In the genomic region with DNA sequence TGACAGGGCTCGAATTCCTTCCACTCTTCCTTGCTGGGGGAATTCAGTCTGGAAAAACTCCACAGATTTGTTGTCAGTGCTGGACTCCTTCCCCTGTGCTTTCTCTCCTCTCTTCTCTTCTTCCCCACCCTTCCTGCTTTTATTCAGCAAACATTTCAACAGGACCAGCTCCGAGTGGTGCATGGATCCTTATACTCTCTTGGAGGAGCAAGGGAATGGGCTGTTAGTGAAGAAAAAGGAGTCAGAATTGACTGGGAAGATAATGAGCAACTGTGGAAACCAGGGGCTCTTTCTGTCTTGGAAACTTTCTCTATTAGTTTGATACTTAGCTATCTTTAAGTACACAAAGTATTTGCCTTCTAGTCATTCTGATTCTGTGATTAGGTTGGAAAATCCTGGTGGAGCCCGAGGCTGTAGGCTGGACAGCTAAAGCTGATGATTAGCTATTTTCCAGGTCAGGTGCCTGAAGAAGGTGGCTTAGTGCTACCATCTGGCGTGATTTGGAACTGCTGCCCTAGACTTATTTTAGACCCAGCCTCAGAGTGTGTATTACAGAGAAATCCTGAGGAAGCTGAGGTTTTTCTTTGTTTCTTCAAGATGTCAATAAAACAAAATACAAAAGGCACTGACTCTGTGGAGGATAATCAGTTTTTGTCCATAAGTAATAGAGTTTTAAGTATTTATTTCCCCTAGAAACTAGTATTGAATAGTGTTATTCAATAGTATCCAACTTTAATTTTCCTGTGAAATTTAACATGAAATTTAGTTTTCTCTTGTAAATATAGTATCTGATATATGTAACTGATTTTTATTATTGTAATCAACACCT, we compare ENCODE assay signal across 9 cellular contexts. TPM values are rescaled to one million over a fixed set of nuclear protein-coding genes. Genes with fewer than 3 reads are reported as not detected.
DNase-seq lines count a peak whose midpoint lies in the region; ATAC-seq, FAIRE-seq and TF ChIP-seq lines count a peak whose summit lies in the region.
"Had no signal": no experiment of that assay in that cellular context is flagged by ENCODE, and none has a peak within 500 bp of the region (broad histone marks: within the 10 kb centered on the region; RNA-seq: fewer than 3 reads in every experiment).

No MANE protein-coding gene starts in this region.

- H3K18ac ChIP-seq in mesendoderm (ENCODE audit: low read length), result no peak overlapping the region

- H3K4me1 ChIP-seq in GM23338 (ENCODE audit: insufficient read depth) (no peaks in the 10 kb centered on the region), KMS-11 (ENCODE audit: low read depth, poor library complexity, severe bottlenecking) (no peaks in the 10 kb centered on the region), endothelial cell of umbilical vein (ENCODE audit: control insufficient read depth, extremely low read depth, insufficient read depth, low read length) (peaks cover 20% of the 10 kb centered on the region), mesendoderm (ENCODE audit: control insufficient read depth, low read depth, low read length) (no peaks in the 10 kb centered on the region), upper lobe of right lung (no peaks in the 10 kb centered on the region)

- TF ChIP-seq CTCF in GM23338 (conservative IDR thresholded peaks at IDR 0.05; ENCODE audit: low read depth in 2 of 2), result peak; percentile 86 to 88
- peak; percentile 68 for TF ChIP-seq CTCF in KMS-11 (conservative IDR thresholded peaks at IDR 0.05; ENCODE audit: low read depth, low read length)
- TF ChIP-seq CTCF in VCaP (conservative IDR thresholded peaks at IDR 0.05), result peak; percentile 98
- peak; percentile 77 to 80 for TF ChIP-seq CTCF in endothelial cell of umbilical vein (IDR thresholded peaks at IDR 0.05; ENCODE audit: extremely low read depth in 1 of 2, insufficient read depth in 1 of 2, low read depth in 1 of 2, low read length in 2 of 2)
- TF ChIP-seq CTCF in upper lobe of right lung (IDR thresholded peaks at IDR 0.05), result peak; percentile 79

- no peak overlapping the region for H3K23ac ChIP-seq in mesendoderm (ENCODE audit: low read length)

- POLR2A ChIA-PET in endothelial cell of umbilical vein (lab: Charles Lee), result no interaction called here

- no peaks in the 10 kb centered on the region for H3K27me3 ChIP-seq in GM23338 (ENCODE audit: insufficient read depth)
- H3K27me3 ChIP-seq in KMS-11 (ENCODE audit: insufficient read depth, low read depth), result no peaks in the 10 kb centered on the region
- no peaks in the 10 kb centered on the region for H3K27me3 ChIP-seq in endothelial cell of umbilical vein (ENCODE audit: control insufficient read depth in 2 of 2, insufficient read depth in 2 of 2, low read length in 2 of 2)
- H3K27me3 ChIP-seq in mesendoderm (ENCODE audit: insufficient read depth, low read length, poor library complexity), result no peaks in the 10 kb centered on the region
- no peaks in the 10 kb centered on the region for H3K27me3 ChIP-seq in upper lobe of right lung

- peak overlapping the region; percentile 2 for H4K8ac ChIP-seq in mesendoderm (ENCODE audit: low read depth, low read length)

- no peak overlapping the region for H3K4me3 ChIP-seq in GM23338
- no peak overlapping the region for H3K4me3 ChIP-seq in KMS-11 (IDR thresholded peaks at IDR 0.05; ENCODE audit: insufficient read depth, low read depth, low read length)
- H3K4me3 ChIP-seq in endothelial cell of umbilical vein (replicated peaks in 1 of 3; ENCODE audit: insufficient read depth in 1 of 3, low read depth in 1 of 3, low read length in 3 of 3), result no peak overlapping the region
- no peak overlapping the region for H3K4me3 ChIP-seq in mesendoderm (ENCODE audit: low read length)
- H3K4me3 ChIP-seq in upper lobe of right lung, result no peak overlapping the region
- H3K4me3 ChIP-seq: SK-N-MC had no signal

- H3K9ac ChIP-seq in KMS-11, result no peak overlapping the region
- no peak overlapping the region for H3K9ac ChIP-seq in endothelial cell of umbilical vein (replicated peaks; ENCODE audit: extremely low read depth, insufficient read depth, low read length)
- no peak overlapping the region for H3K9ac ChIP-seq in mesendoderm (ENCODE audit: low read length)

- WGBS in mesendoderm (ENCODE audit: extremely low coverage, insufficient coverage, low lambda C conversion rate), result no CpG with 5 or more reads among the region's 4 CpGs

- no peak overlapping the region for H3K4me3 Mint-ChIP-seq in GM23338

- H3K79me2 ChIP-seq in GM23338 (replicated peaks; ENCODE audit: insufficient read depth) (no peaks in the 10 kb centered on the region), KMS-11 (ENCODE audit: insufficient read depth, low read depth) (no peaks in the 10 kb centered on the region), endothelial cell of umbilical vein (ENCODE audit: control insufficient read depth, insufficient read depth, low read length) (no peaks in the 10 kb centered on the region), mesendoderm (ENCODE audit: control insufficient read depth, insufficient read depth, low read length) (no peaks in the 10 kb centered on the region)

- no peak overlapping the region for H2BK120ac ChIP-seq in mesendoderm (ENCODE audit: low read depth, low read length)

- no peak overlapping the region for H3K56ac ChIP-seq in mesendoderm (ENCODE audit: low read length)

- dilution Hi-C loops in endothelial cell of umbilical vein (cut with MboI; ENCODE audit: extremely low pct_ligation_motif_present, low sequenced_read_pairs), result no loop called here

- no peak overlapping the region for H3K27ac Mint-ChIP-seq in GM23338

- H4K20me1 ChIP-seq in GM23338 (replicated peaks; ENCODE audit: insufficient read depth), result no peaks in the 10 kb centered on the region
- no peaks in the 10 kb centered on the region for H4K20me1 ChIP-seq in KMS-11 (ENCODE audit: insufficient read depth)
- no peaks in the 10 kb centered on the region for H4K20me1 ChIP-seq in endothelial cell of umbilical vein (replicated peaks; ENCODE audit: control insufficient read depth, extremely low read depth, insufficient read depth, low read length)

- peaks cover 15% of the 10 kb centered on the region for H3K4me1 Mint-ChIP-seq in GM23338

- no peak overlapping the region for H3K4ac ChIP-seq in mesendoderm (ENCODE audit: low read depth, low read length)

- H3K9me3 ChIP-seq in endothelial cell of umbilical vein (replicated peaks; ENCODE audit: control insufficient read depth, insufficient read depth, low read length) (no peaks in the 10 kb centered on the region), upper lobe of right lung (no peaks in the 10 kb centered on the region)

- no peaks in the 10 kb centered on the region for H3K9me1 ChIP-seq in endothelial cell of umbilical vein (replicated peaks; ENCODE audit: control insufficient read depth, extremely low read depth, insufficient read depth, low read length)

- H3K36me3 ChIP-seq in GM23338 (ENCODE audit: insufficient read depth), result no peaks in the 10 kb centered on the region
- H3K36me3 ChIP-seq in KMS-11 (ENCODE audit: insufficient read depth), result no peaks in the 10 kb centered on the region
- no peaks in the 10 kb centered on the region for H3K36me3 ChIP-seq in endothelial cell of umbilical vein (ENCODE audit: control insufficient read depth in 2 of 2, extremely low read depth in 1 of 2, insufficient read depth in 2 of 2, low read length in 2 of 2)
- no peaks in the 10 kb centered on the region for H3K36me3 ChIP-seq in mesendoderm (ENCODE audit: control insufficient read depth, insufficient read depth, low read length)
- peaks cover 25% of the 10 kb centered on the region for H3K36me3 ChIP-seq in upper lobe of right lung

- no peak for TF ChIP-seq POLR2A in endothelial cell of umbilical vein (IDR thresholded peaks at IDR 0.05; ENCODE audit: low read depth, low read length)

- no peak overlapping the region for H2AK5ac ChIP-seq in mesendoderm (ENCODE audit: low read length)

- peaks cover 4% of the 10 kb centered on the region for H3K27me3 Mint-ChIP-seq in GM23338 (ENCODE audit: insufficient read depth, low read depth, poor library complexity)

- BruUV-seq in endothelial cell of umbilical vein (replicated peaks; lab: Mats Ljungman, UMichigan), result no TSS peak

- H2BK5ac ChIP-seq in mesendoderm (ENCODE audit: low read length), result no peak overlapping the region

- H3F3A ChIP-seq in GM23338 (replicated peaks; ENCODE audit: low read depth), result no peaks in the 10 kb centered on the region

- H3K4me2 ChIP-seq in GM23338 (no peak overlapping the region), KMS-11 (no peak overlapping the region), endothelial cell of umbilical vein (ENCODE audit: insufficient read depth, low read length) (no peak overlapping the region), mesendoderm (ENCODE audit: low read length) (no peak overlapping the region)

- no peak overlapping the region for H2BK15ac ChIP-seq in mesendoderm (replicated peaks; ENCODE audit: low read depth)

- peak; percentile 95 for FAIRE-seq in endothelial cell of umbilical vein (lab: Jason Lieb, UNC)

- no peaks in the 10 kb centered on the region for H3K79me1 ChIP-seq in mesendoderm (ENCODE audit: low read length)

- no peaks in the 10 kb centered on the region for H3K9me2 ChIP-seq in GM23338 (ENCODE audit: insufficient read depth)

- H3K36me3 Mint-ChIP-seq in GM23338 (ENCODE audit: low read depth), result no peaks in the 10 kb centered on the region; the same call in 2 of the 3 replicates

- peak; percentile 99 for ATAC-seq in GM23338
- ATAC-seq in upper lobe of right lung, result peak; percentile 95

- H3K27ac ChIP-seq in GM23338 (ENCODE audit: low read depth) (peak overlapping the region; percentile 16; the same call in 1 of the 2 replicates), KMS-11 (no peak overlapping the region), VCaP (peak overlapping the region; percentile 81), endothelial cell of umbilical vein (ENCODE audit: insufficient read depth, low read depth, low read length) (no peak overlapping the region), mesendoderm (ENCODE audit: low read depth, low read length) (no peak overlapping the region), upper lobe of right lung (no peak overlapping the region)
- H3K27ac ChIP-seq: SK-N-MC had no signal

- H4K5ac ChIP-seq in mesendoderm (ENCODE audit: low read length), result no peak overlapping the region

- peak overlapping the region; percentile 30; the same call in 1 of the 2 replicates for H2AFZ ChIP-seq in GM23338
- H2AFZ ChIP-seq in KMS-11 (ENCODE audit: low read depth), result no peak overlapping the region
- H2AFZ ChIP-seq in endothelial cell of umbilical vein (ENCODE audit: low read depth, low read length), result peak overlapping the region; percentile 33

- peak; percentile 57 for DNase-seq in AG08396 (ENCODE audit: low spot score)
- peak; percentile 71 for DNase-seq in GM03348 (ENCODE audit: low spot score)
- peak; percentile 81 for DNase-seq in GM23338 (ENCODE audit: low spot score)
- peak; percentile 83 for DNase-seq in endothelial cell of umbilical vein (ENCODE audit: low read depth, low spot score)
- peak; percentile 78 for DNase-seq in mesendoderm
- DNase-seq in upper lobe of right lung, result no peak

- intact Hi-C loops in endothelial cell of umbilical vein (cut with micrococcal nuclease) (loop anchor here (1.0 to 2.0 kb wide), 5 partner anchors 46 to 130 kb away; a partner anchor contains a TSS), upper lobe of right lung (cut with DNase I) (no loop called here)

- no peaks in the 10 kb centered on the region; the same call in 2 of the 3 replicates for H3K9me3 Mint-ChIP-seq in GM23338

- CTCF ChIA-PET in endothelial cell of umbilical vein (lab: Charles Lee), result interaction anchor here (0.6 to 1.5 kb wide), 50 partner anchors 10 to 626 kb away, joined by 3 to 368 read pairs (median 5); a partner anchor contains a TSS

RNA-seq across cellular contexts. Expression of a gene that starts 38.4 kb away (rescaled TPM):
- 1.3 and 2.0 TPM in 2 replicates for total RNA-seq in GM23338 (2014; rRNA removed; shearing (Covaris generic))
- polyA plus RNA-seq in GM23338 (2016; fragmentation: Nextera tagmentation; extraction: Ambion mirVana) (2.4 and 3.9 TPM in 2 replicates), endothelial cell of umbilical vein (2.1 and 3.4 TPM in 2 replicates)
- total RNA-seq in endothelial cell of umbilical vein (6.1 and 7.6 TPM in 2 replicates), upper lobe of right lung (3.2 TPM)
- polyA plus RNA-seq in endothelial cell of umbilical vein (2011; cell fraction: cytosol; rRNA removed), result 6.3 and 6.4 TPM in 2 replicates
- polyA plus RNA-seq in endothelial cell of umbilical vein (2011; cell fraction: nucleus; rRNA removed), result 1.9 and 2.8 TPM in 2 replicates
- 8.1 and 13.9 TPM in 2 replicates for polyA plus RNA-seq in endothelial cell of umbilical vein (2012)
- 1.4 and 2.2 TPM in 2 replicates for polyA minus RNA-seq in endothelial cell of umbilical vein
- polyA minus RNA-seq in endothelial cell of umbilical vein (2011; cell fraction: cytosol; rRNA and poly(A)+ RNA removed), result not detected
- 0.91 and 1.7 TPM in 2 replicates for polyA minus RNA-seq in endothelial cell of umbilical vein (2011; cell fraction: nucleus; rRNA and poly(A)+ RNA removed)
- polyA plus RNA-seq in mesendoderm (2013, experiment 1 of 2), result 4.0 TPM
- polyA plus RNA-seq in mesendoderm (2013, experiment 2 of 2), result 4.2 TPM

Comparison
In these comparisons a context has a peak if more than half of its experiments do, and no peak if none do; other contexts are left out.
1. H3K27ac ChIP-seq: peak in GM23338 (single experiment) and VCaP (single experiment); none in KMS-11 (single experiment), endothelial cell of umbilical vein (single experiment), mesendoderm (single experiment) and upper lobe of right lung (single experiment).
2. Peak in every context shown above with its lines, with median percentiles within 50 percentile points of each other: CTCF ChIP-seq.